Comparison of ENCODE assay signal across 11 cellular contexts in the genomic region with DNA sequence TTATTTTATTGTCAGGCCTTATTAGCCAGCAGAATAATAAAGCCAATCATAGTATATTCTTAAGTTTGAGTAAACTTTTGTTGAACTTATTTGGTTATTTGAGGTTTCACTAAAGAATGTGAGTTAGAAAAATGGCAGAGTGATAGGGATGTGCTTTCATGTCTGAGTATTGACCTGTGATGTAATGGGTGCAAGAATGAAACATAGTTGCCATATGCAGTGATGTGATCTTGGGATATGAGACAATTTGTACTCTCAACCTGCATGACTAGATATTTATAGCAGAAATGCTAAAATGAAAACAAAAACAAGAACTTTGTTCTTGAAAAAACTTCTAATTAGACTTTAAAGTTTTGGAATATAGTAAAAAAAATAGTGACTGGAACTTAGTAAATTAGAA.
"Had no signal": no experiment of that assay in that cellular context is flagged by ENCODE, and none has a peak within 500 bp of the region (broad histone marks: within the 10 kb centered on the region; RNA-seq: fewer than 3 reads in every experiment).

No MANE protein-coding gene starts in this region.

- H3K4me1 Mint-ChIP-seq: activated naive CD8-positive, alpha-beta T cell treated with anti-CD3 and anti-CD28 coated beads, Interleukin-2, amount 10 ng/mL, durations not matched to agents 7 days and 5 days; central memory CD8-positive, alpha-beta T cell; neural crest cell had no signal

- H3K27me3 Mint-ChIP-seq: activated CD4-positive, alpha-beta memory T cell treated with anti-CD3 and anti-CD28 coated beads for 36 hours; activated naive CD8-positive, alpha-beta T cell treated with anti-CD3 and anti-CD28 coated beads, Interleukin-2, amount 10 ng/mL, durations not matched to agents 7 days and 5 days; central memory CD8-positive, alpha-beta T cell had no signal

- H3K27ac Mint-ChIP-seq: activated CD4-positive, alpha-beta memory T cell treated with anti-CD3 and anti-CD28 coated beads for 36 hours; activated naive CD8-positive, alpha-beta T cell treated with anti-CD3 and anti-CD28 coated beads, Interleukin-2, amount 10 ng/mL, durations not matched to agents 7 days and 5 days; T-helper 2 cell treated with Interferon-gamma antibody and Interleukin-4, amounts not matched to agents 5 μg/mL and 100 μg/mL, for 36 hours had no signal

- DNase-seq: activated CD4-positive, alpha-beta memory T cell treated with anti-CD3 and anti-CD28 coated beads for 36 hours; activated CD4-positive, CD25-positive, alpha-beta regulatory T cell treated with anti-CD3 and anti-CD28 coated beads, Interleukin-2, amount 50 U/mL, for 72 hours; activated naive CD8-positive, alpha-beta T cell treated with anti-CD3 and anti-CD28 coated beads, Interleukin-2, amount 10 ng/mL, durations not matched to agents 7 days and 5 days; effector memory CD4-positive, alpha-beta T cell; gastrocnemius medialis; retina; SW 1271; thyroid gland had no signal

- H3K4me3 Mint-ChIP-seq: activated CD4-positive, alpha-beta memory T cell treated with anti-CD3 and anti-CD28 coated beads for 36 hours; activated naive CD8-positive, alpha-beta T cell treated with anti-CD3 and anti-CD28 coated beads, Interleukin-2, amount 10 ng/mL, durations not matched to agents 7 days and 5 days; central memory CD8-positive, alpha-beta T cell; neural crest cell; T-helper 2 cell treated with Interferon-gamma antibody and Interleukin-4, amounts not matched to agents 5 μg/mL and 100 μg/mL, for 36 hours had no signal

- ATAC-seq: gastrocnemius medialis had no signal
